Comparison of ENCODE assay signal across 10 cellular contexts in genomic region chr2:76197428-76197827, GRCh38.
"Had no signal": no experiment of that assay in that cellular context is flagged by ENCODE, and none has a peak within 500 bp of the region (broad histone marks: within the 10 kb centered on the region; RNA-seq: fewer than 3 reads in every experiment).

No MANE protein-coding gene starts in this region.

- H3K9me3 ChIP-seq: esophagus squamous epithelium, prostate gland, stomach, testis had no signal

- DNase-seq: cortex of kidney; effector CD4-positive, alpha-beta T cell; esophagus squamous epithelium; T1000 had no signal

- H3K27me3 ChIP-seq: esophagus squamous epithelium, stomach, testis had no signal

- ATAC-seq: activated naive CD8-positive, alpha-beta T cell treated with anti-CD3 and anti-CD28 coated beads, Interleukin-2, amount 50 U/mL, for 24 hours; activated T-helper 17 cell treated with anti-CD3 and anti-CD28 coated beads, Interleukin-2, amount 50 U/mL, for 72 hours; right cardiac atrium had no signal

- H3K4me3 ChIP-seq: esophagus squamous epithelium, prostate gland, stomach, testis had no signal

- H3K4me1 ChIP-seq: esophagus squamous epithelium, prostate gland, stomach, testis had no signal

- H3K36me3 ChIP-seq: esophagus squamous epithelium, prostate gland, stomach had no signal

- H3K27ac ChIP-seq: esophagus squamous epithelium, prostate gland, stomach, testis had no signal
